In genomic region chr17:52477824-52478614, GRCh38 we compare ENCODE assay signal across 8 cellular contexts.
"Had no signal": no experiment of that assay in that cellular context is flagged by ENCODE, and none has a peak within 500 bp of the region (broad histone marks: within the 10 kb centered on the region; RNA-seq: fewer than 3 reads in every experiment).

No MANE protein-coding gene starts in this region.

- FAIRE-seq: HepG2 had no signal

- H3K4me1 ChIP-seq: HAP-1 had no signal

- H3K27me3 Mint-ChIP-seq: IgD-negative memory B cell had no signal

- ATAC-seq: HepG2 had no signal

- DNase-seq: GOT3, H7, KBM-7 had no signal

- H3K4me3 ChIP-seq: HAP-1 had no signal

- H3K4me3 Mint-ChIP-seq: IgD-negative memory B cell had no signal

- H3K36me3 ChIP-seq: HAP-1 had no signal

- H3K9me3 ChIP-seq: HAP-1 had no signal

- H3K27ac Mint-ChIP-seq: IgD-negative memory B cell had no signal

- H3K27ac ChIP-seq: HL-60, KMS-11 had no signal

- H3K4me2 ChIP-seq: KMS-11 had no signal
